1 cellular context compared by ENCODE assay signal in genomic region chr1:210311726-210312493, GRCh38.
TF ChIP-seq lines count a peak whose summit lies in the region.

No MANE protein-coding gene starts in this region.

TF ChIP-seq in K562, 482 proteins besides CTCF, POLR2A, EP300 and RAD21 (continued from another document):
- TF ChIP-seq HMBOX1 (IDR thresholded peaks at IDR 0.05): no peak
- TF ChIP-seq ZNF253 (CRISPR knock-in tag; conservative IDR thresholded peaks at IDR 0.05): no peak
- TF ChIP-seq ESRRB (CRISPR knock-in tag; IDR thresholded peaks at IDR 0.05; ENCODE audit: borderline replicate concordance): no peak
- no peak for TF ChIP-seq U2AF2 (optimal IDR thresholded peaks at IDR 0.05; ENCODE audit: low read depth, low read length)
- no peak for TF ChIP-seq PTRF (tag; IDR thresholded peaks at IDR 0.05)
- no peak for TF ChIP-seq JUN (IDR thresholded peaks at IDR 0.05; ENCODE audit: borderline replicate concordance, low read depth, low read length)
- TF ChIP-seq JUN (CRISPR knock-in tag; IDR thresholded peaks at IDR 0.05; ENCODE audit: borderline replicate concordance): no peak
- TF ChIP-seq MLLT1 (IDR thresholded peaks at IDR 0.05): no peak
- TF ChIP-seq ELF2 (CRISPR knock-in tag; IDR thresholded peaks at IDR 0.05): no peak
- no peak for TF ChIP-seq SIN3B (IDR thresholded peaks at IDR 0.05; ENCODE audit: low read depth)
- TF ChIP-seq ZMIZ1 (IDR thresholded peaks at IDR 0.05; ENCODE audit: low read depth in 2 of 2, low read length in 2 of 2): no peak
- TF ChIP-seq MNT (conservative IDR thresholded peaks at IDR 0.05): no peak
